In genomic region chr17:33260638-33261037, GRCh38 we compare ENCODE assay signal across 1 cellular context.
TF ChIP-seq lines count a peak whose summit lies in the region.

No MANE protein-coding gene starts in this region.

TF ChIP-seq in WTC11, 78 proteins besides CTCF, POLR2A, EP300 and RAD21 (continued from another document):
- no peak for TF ChIP-seq PRDM15 (CRISPR knock-in tag; IDR thresholded peaks at IDR 0.05)
- TF ChIP-seq ARID4B (CRISPR knock-in tag; IDR thresholded peaks at IDR 0.05; ENCODE audit: borderline replicate concordance): no peak
- no peak for TF ChIP-seq ELF4 (CRISPR knock-in tag; IDR thresholded peaks at IDR 0.05; ENCODE audit: low read depth)
